In the genomic region with DNA sequence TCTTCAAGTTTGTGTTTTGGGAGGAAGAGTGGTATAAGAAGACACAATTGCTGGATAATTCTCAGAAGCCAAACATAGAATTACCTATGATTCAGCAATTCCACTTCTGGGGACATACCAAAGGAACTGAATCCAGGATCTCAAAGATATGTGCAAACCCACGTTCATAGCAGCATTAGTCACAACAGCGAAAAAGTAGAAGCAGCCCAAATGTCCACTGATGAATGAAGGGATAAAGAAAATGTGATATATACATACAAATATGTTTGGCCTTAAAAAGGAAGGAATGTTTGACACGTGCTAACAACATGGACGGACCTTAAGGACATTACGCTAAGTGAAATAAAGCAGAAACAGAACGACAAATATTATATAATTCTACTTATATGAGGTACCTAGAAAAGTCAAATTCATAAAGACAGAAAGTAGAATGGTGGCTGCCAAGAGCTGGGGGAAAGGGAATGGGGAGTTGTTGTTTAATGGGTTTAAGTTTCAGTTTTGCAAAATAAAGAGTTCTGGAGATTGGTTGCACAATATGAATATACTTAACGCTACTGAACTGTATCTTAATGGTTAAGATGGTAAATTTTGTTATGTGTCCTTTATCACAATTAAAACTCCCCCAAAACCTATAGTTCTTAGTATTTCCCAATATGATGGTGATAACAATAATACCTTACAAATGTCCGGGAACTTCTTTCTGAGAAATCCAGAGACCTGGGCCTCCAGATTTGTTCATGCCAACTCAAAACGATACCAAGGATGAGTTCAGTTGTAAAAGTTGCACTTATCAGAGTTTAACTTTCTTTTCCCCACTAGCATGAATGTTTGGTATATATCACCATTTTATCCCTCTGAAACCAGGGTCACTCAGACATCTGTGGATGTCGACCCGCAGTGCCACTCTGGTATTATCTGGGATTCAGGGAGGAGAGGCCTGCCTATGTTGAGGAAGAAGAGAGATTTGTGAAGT, we compare ENCODE assay signal across 1 cellular context.
TF ChIP-seq lines count a peak whose summit lies in the region.

No MANE protein-coding gene starts in this region.

TF ChIP-seq in K562, 482 proteins besides CTCF, POLR2A, EP300 and RAD21 (continued from another document):
- TF ChIP-seq ZNF175 (CRISPR knock-in tag; IDR thresholded peaks at IDR 0.05; ENCODE audit: low read depth) (no peak), HNRNPK (IDR thresholded peaks at IDR 0.05; ENCODE audit: low read depth, low read length, poor library complexity, severe bottlenecking) (no peak), NCOA2 (IDR thresholded peaks at IDR 0.05; ENCODE audit: partially characterized antibody in 2 of 2) (no peak), SRSF7 (optimal IDR thresholded peaks at IDR 0.05; ENCODE audit: low read depth, low read length) (no peak), FOSL1 (tag; conservative IDR thresholded peaks at IDR 0.05) (0 out of 2 replicates have a peak, but pooled peaks have one; percentile 22), PYGO2 (tag; IDR thresholded peaks at IDR 0.05) (no peak), ZKSCAN3 (CRISPR knock-in tag; IDR thresholded peaks at IDR 0.05) (no peak), PHB (CRISPR knock-in tag; IDR thresholded peaks at IDR 0.05) (no peak), TCF7 (IDR thresholded peaks at IDR 0.05; ENCODE audit: borderline replicate concordance) (no peak), EZH2 (IDR thresholded peaks at IDR 0.05; ENCODE audit: borderline replicate concordance, low read depth, low read length) (no peak), LEF1 (IDR thresholded peaks at IDR 0.05) (no peak), ZNF316 (IDR thresholded peaks at IDR 0.05) (peak; percentile 81), ZNF217 (CRISPR knock-in tag; IDR thresholded peaks at IDR 0.05) (no peak), DPF2 (IDR thresholded peaks at IDR 0.05) (no peak), CREM (IDR thresholded peaks at IDR 0.05; ENCODE audit: low read depth) (no peak), BRD4 (IDR thresholded peaks at IDR 0.05) (no peak), MAFF (IDR thresholded peaks at IDR 0.05; ENCODE audit: low read length) (peak; percentile 44; the same call in 1 of the 2 replicates), MTA2 (IDR thresholded peaks at IDR 0.05; ENCODE audit: low read depth) (no peak), HMG20A (CRISPR knock-in tag; conservative IDR thresholded peaks at IDR 0.05) (no peak), FOXK1 (CRISPR knock-in tag; IDR thresholded peaks at IDR 0.05; ENCODE audit: borderline replicate concordance) (no peak), HDAC6 (IDR thresholded peaks at IDR 0.05; ENCODE audit: low read depth, low read length) (no peak), ZKSCAN1 (IDR thresholded peaks at IDR 0.05; ENCODE audit: low read depth, low read length) (no peak), PHTF2 (CRISPR knock-in tag; IDR thresholded peaks at IDR 0.05) (no peak), MAFK (IDR thresholded peaks at IDR 0.05; ENCODE audit: low read length) (peak; percentile 38; the same call in 1 of the 2 replicates), MAFG (tag; conservative IDR thresholded peaks at IDR 0.05) (peak; percentile 65), RBM14 (IDR thresholded peaks at IDR 0.05; ENCODE audit: borderline replicate concordance, insufficient read depth, low read depth, low read length) (no peak), RNF2 (IDR thresholded peaks at IDR 0.05) (no peak), CEBPG (CRISPR knock-in tag; IDR thresholded peaks at IDR 0.05) (no peak), CEBPG (tag; conservative IDR thresholded peaks at IDR 0.05 in 1 of 2, IDR thresholded peaks at IDR 0.05 in 1 of 2) (peak in 1 of 2 experiments; percentile 57; a peak in 2 of 4 replicates), GTF2F1 (IDR thresholded peaks at IDR 0.05; ENCODE audit: low read depth, low read length) (no peak), NFE2 (IDR thresholded peaks at IDR 0.05; ENCODE audit: low read depth) (peak; percentile 69), TFAM (CRISPR knock-in tag; conservative IDR thresholded peaks at IDR 0.05) (no peak), PCBP1 (IDR thresholded peaks at IDR 0.05; ENCODE audit: low read depth, low read length, poor library complexity, severe bottlenecking) (no peak), SMAD3 (CRISPR knock-in tag; conservative IDR thresholded peaks at IDR 0.05) (no peak), ZFPM2 (CRISPR knock-in tag; IDR thresholded peaks at IDR 0.05) (no peak), SAFB2 (IDR thresholded peaks at IDR 0.05; ENCODE audit: borderline replicate concordance, low read depth, low read length, severe bottlenecking) (no peak), ZNF3 (CRISPR knock-in tag; IDR thresholded peaks at IDR 0.05) (no peak), C11orf30 (IDR thresholded peaks at IDR 0.05; ENCODE audit: low read depth) (peak; percentile 77; the same call in 1 of the 2 replicates), CEBPB (tag; IDR thresholded peaks at IDR 0.05) (peak; percentile 58), ZNF57 (CRISPR knock-in tag; IDR thresholded peaks at IDR 0.05) (no peak), ERF (CRISPR knock-in tag; IDR thresholded peaks at IDR 0.05) (no peak), NFIX (CRISPR knock-in tag; IDR thresholded peaks at IDR 0.05; ENCODE audit: low read depth) (no peak), NFYB (IDR thresholded peaks at IDR 0.05; ENCODE audit: extremely low read depth, insufficient read length) (no peak), PURB (CRISPR knock-in tag; IDR thresholded peaks at IDR 0.05; ENCODE audit: low read depth) (no peak), ZKSCAN8 (CRISPR knock-in tag; IDR thresholded peaks at IDR 0.05) (no peak), HDAC1 (IDR thresholded peaks at IDR 0.05) (no peak)
- TF ChIP-seq, protein P1, sequence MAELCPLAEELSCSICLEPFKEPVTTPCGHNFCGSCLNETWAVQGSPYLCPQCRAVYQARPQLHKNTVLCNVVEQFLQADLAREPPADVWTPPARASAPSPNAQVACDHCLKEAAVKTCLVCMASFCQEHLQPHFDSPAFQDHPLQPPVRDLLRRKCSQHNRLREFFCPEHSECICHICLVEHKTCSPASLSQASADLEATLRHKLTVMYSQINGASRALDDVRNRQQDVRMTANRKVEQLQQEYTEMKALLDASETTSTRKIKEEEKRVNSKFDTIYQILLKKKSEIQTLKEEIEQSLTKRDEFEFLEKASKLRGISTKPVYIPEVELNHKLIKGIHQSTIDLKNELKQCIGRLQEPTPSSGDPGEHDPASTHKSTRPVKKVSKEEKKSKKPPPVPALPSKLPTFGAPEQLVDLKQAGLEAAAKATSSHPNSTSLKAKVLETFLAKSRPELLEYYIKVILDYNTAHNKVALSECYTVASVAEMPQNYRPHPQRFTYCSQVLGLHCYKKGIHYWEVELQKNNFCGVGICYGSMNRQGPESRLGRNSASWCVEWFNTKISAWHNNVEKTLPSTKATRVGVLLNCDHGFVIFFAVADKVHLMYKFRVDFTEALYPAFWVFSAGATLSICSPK (IDR thresholded peaks at IDR 0.05; ENCODE audit: borderline replicate concordance) = no peak
- TF ChIP-seq, protein P2, sequence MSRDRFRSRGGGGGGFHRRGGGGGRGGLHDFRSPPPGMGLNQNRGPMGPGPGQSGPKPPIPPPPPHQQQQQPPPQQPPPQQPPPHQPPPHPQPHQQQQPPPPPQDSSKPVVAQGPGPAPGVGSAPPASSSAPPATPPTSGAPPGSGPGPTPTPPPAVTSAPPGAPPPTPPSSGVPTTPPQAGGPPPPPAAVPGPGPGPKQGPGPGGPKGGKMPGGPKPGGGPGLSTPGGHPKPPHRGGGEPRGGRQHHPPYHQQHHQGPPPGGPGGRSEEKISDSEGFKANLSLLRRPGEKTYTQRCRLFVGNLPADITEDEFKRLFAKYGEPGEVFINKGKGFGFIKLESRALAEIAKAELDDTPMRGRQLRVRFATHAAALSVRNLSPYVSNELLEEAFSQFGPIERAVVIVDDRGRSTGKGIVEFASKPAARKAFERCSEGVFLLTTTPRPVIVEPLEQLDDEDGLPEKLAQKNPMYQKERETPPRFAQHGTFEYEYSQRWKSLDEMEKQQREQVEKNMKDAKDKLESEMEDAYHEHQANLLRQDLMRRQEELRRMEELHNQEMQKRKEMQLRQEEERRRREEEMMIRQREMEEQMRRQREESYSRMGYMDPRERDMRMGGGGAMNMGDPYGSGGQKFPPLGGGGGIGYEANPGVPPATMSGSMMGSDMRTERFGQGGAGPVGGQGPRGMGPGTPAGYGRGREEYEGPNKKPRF (IDR thresholded peaks at IDR 0.05; ENCODE audit: low read depth, low read length) = no peak
- TF ChIP-seq, protein P3, sequence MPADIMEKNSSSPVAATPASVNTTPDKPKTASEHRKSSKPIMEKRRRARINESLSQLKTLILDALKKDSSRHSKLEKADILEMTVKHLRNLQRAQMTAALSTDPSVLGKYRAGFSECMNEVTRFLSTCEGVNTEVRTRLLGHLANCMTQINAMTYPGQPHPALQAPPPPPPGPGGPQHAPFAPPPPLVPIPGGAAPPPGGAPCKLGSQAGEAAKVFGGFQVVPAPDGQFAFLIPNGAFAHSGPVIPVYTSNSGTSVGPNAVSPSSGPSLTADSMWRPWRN (IDR thresholded peaks at IDR 0.05; ENCODE audit: low read depth) = no peak
- TF ChIP-seq, protein P4, sequence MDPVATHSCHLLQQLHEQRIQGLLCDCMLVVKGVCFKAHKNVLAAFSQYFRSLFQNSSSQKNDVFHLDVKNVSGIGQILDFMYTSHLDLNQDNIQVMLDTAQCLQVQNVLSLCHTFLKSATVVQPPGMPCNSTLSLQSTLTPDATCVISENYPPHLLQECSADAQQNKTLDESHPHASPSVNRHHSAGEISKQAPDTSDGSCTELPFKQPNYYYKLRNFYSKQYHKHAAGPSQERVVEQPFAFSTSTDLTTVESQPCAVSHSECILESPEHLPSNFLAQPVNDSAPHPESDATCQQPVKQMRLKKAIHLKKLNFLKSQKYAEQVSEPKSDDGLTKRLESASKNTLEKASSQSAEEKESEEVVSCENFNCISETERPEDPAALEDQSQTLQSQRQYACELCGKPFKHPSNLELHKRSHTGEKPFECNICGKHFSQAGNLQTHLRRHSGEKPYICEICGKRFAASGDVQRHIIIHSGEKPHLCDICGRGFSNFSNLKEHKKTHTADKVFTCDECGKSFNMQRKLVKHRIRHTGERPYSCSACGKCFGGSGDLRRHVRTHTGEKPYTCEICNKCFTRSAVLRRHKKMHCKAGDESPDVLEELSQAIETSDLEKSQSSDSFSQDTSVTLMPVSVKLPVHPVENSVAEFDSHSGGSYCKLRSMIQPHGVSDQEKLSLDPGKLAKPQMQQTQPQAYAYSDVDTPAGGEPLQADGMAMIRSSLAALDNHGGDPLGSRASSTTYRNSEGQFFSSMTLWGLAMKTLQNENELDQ (CRISPR knock-in tag; IDR thresholded peaks at IDR 0.05; ENCODE audit: borderline replicate concordance) = no peak
- TF ChIP-seq, protein P5, sequence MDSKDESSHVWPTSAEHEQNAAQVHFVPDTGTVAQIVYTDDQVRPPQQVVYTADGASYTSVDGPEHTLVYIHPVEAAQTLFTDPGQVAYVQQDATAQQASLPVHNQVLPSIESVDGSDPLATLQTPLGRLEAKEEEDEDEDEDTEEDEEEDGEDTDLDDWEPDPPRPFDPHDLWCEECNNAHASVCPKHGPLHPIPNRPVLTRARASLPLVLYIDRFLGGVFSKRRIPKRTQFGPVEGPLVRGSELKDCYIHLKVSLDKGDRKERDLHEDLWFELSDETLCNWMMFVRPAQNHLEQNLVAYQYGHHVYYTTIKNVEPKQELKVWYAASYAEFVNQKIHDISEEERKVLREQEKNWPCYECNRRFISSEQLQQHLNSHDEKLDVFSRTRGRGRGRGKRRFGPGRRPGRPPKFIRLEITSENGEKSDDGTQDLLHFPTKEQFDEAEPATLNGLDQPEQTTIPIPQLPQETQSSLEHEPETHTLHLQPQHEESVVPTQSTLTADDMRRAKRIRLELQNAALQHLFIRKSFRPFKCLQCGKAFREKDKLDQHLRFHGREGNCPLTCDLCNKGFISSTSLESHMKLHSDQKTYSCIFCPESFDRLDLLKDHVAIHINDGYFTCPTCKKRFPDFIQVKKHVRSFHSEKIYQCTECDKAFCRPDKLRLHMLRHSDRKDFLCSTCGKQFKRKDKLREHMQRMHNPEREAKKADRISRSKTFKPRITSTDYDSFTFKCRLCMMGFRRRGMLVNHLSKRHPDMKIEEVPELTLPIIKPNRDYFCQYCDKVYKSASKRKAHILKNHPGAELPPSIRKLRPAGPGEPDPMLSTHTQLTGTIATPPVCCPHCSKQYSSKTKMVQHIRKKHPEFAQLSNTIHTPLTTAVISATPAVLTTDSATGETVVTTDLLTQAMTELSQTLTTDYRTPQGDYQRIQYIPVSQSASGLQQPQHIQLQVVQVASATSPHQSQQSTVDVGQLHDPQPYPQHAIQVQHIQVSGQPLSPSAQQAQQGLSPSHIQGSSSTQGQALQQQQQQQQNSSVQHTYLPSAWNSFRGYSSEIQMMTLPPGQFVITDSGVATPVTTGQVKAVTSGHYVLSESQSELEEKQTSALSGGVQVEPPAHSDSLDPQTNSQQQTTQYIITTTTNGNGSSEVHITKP (IDR thresholded peaks at IDR 0.05; ENCODE audit: partially characterized antibody) = peak; percentile 50
TF ChIP-seq in K562: peak in this region for 10.
